10 cellular contexts compared by ENCODE assay signal in genomic region chr9:118961857-118962256, GRCh38.
DNase-seq lines count a peak whose midpoint lies in the region; ATAC-seq and TF ChIP-seq lines count a peak whose summit lies in the region.
"Had no signal": no experiment of that assay in that cellular context is flagged by ENCODE, and none has a peak within 500 bp of the region (broad histone marks: within the 10 kb centered on the region; RNA-seq: fewer than 3 reads in every experiment).

No MANE protein-coding gene starts in this region.

- no peaks in the 10 kb centered on the region for H3K9me3 Mint-ChIP-seq in neural progenitor cell
- peaks cover 5 to 8% of the 10 kb centered on the region in 2 donors for H3K9me3 Mint-ChIP-seq in effector memory CD8-positive, alpha-beta T cell

- no peaks in the 10 kb centered on the region for H4K20me1 ChIP-seq in neural progenitor cell (ENCODE audit: low read depth)

- H3K36me3 ChIP-seq in BJ (ENCODE audit: control insufficient read depth, insufficient read depth, low read length), result no peaks in the 10 kb centered on the region
- no peaks in the 10 kb centered on the region for H3K36me3 ChIP-seq in neural progenitor cell
- H3K36me3 ChIP-seq: prostate gland had no signal

- no peak for ATAC-seq in effector memory CD8-positive, alpha-beta T cell (replicated peaks)
- ATAC-seq: body of pancreas had no signal

- TF ChIP-seq CTCF in BJ (IDR thresholded peaks at IDR 0.05; ENCODE audit: insufficient read depth, low read depth, low read length) (no peak), neural progenitor cell (IDR thresholded peaks at IDR 0.05) (no peak)

- H3K9ac ChIP-seq in neural progenitor cell, result no peak overlapping the region

- H3F3A ChIP-seq in neural progenitor cell (ENCODE audit: low read depth), result no peaks in the 10 kb centered on the region

- no peak overlapping the region for H3K4me2 ChIP-seq in neural progenitor cell

- H3K4me1 Mint-ChIP-seq in neural progenitor cell, result peaks cover 27% of the 10 kb centered on the region
- H3K4me1 Mint-ChIP-seq in effector memory CD8-positive, alpha-beta T cell (ENCODE audit: low read depth in 2 of 2), result no peaks in the 10 kb centered on the region

- no peaks in the 10 kb centered on the region for H3K79me2 ChIP-seq in neural progenitor cell (ENCODE audit: low read depth)

- H3K4me3 ChIP-seq in BJ (ENCODE audit: low read depth, low read length) (no peak overlapping the region), neural progenitor cell (no peak overlapping the region)
- H3K4me3 ChIP-seq: body of pancreas, prostate gland had no signal

- no peak overlapping the region for H3K4me3 Mint-ChIP-seq in neural progenitor cell
- H3K4me3 Mint-ChIP-seq in effector memory CD8-positive, alpha-beta T cell, result no peak overlapping the region

- POLR2A ChIA-PET in BJ (lab: Charles Lee), result no interaction called here

- no peaks in the 10 kb centered on the region for H3K27me3 Mint-ChIP-seq in neural progenitor cell (ENCODE audit: insufficient read depth, low read depth)
- H3K27me3 Mint-ChIP-seq in effector memory CD8-positive, alpha-beta T cell, result no peaks in the 10 kb centered on the region

- H3K27ac Mint-ChIP-seq in neural progenitor cell, result peak overlapping the region; percentile 28
- no peak overlapping the region for H3K27ac Mint-ChIP-seq in effector memory CD8-positive, alpha-beta T cell

- H3K9me3 ChIP-seq in neural progenitor cell (ENCODE audit: low read depth), result no peaks in the 10 kb centered on the region
- H3K9me3 ChIP-seq: body of pancreas, prostate gland had no signal

- no peaks in the 10 kb centered on the region for H3K36me3 Mint-ChIP-seq in neural progenitor cell
- no peaks in the 10 kb centered on the region for H3K36me3 Mint-ChIP-seq in effector memory CD8-positive, alpha-beta T cell (ENCODE audit: insufficient read depth)

- no peak overlapping the region for H2AFZ ChIP-seq in neural progenitor cell (replicated peaks)

- DNase-seq in BJ (ENCODE audit: low read depth) (peak; percentile 45), M059J (ENCODE audit: low read depth) (peak; percentile 94), fibroblast of peridontal ligament (ENCODE audit: extremely low read depth) (peak; percentile 64), neural progenitor cell (ENCODE audit: low spot score) (peak; percentile 24), DMS79 treated with DMSO at 0.1 percent for 48 hours (lab: John Stamatoyannopoulos, UW) (no peak), NK-92 (lab: John Stamatoyannopoulos, UW; ENCODE audit: unreplicated experiment) (no peak), occipital lobe (lab: John Stamatoyannopoulos, UW) (no peak)
- DNase-seq in effector memory CD8-positive, alpha-beta T cell, result no peak

- H3K27ac ChIP-seq in neural progenitor cell, result no peak overlapping the region
- H3K27ac ChIP-seq: body of pancreas, prostate gland had no signal

- H3K4me1 ChIP-seq in neural progenitor cell, result no peaks in the 10 kb centered on the region
- H3K4me1 ChIP-seq: body of pancreas, prostate gland had no signal

- CTCF ChIA-PET in BJ (lab: Yijun Ruan, JAX), result no interaction called here

- H3K27me3 ChIP-seq in BJ (ENCODE audit: control insufficient read depth, insufficient read depth, low read length) (no peaks in the 10 kb centered on the region), neural progenitor cell (no peaks in the 10 kb centered on the region)
- H3K27me3 ChIP-seq: body of pancreas had no signal

Comparison
In these comparisons a context has a peak if more than half of its experiments do, and no peak if none do; other contexts are left out.
1. DNase-seq: peak in BJ (single experiment), M059J (single experiment), fibroblast of peridontal ligament (single experiment) and neural progenitor cell (single experiment); none in DMS79 treated with DMSO at 0.1 percent for 48 hours (single experiment), NK-92 (single experiment), effector memory CD8-positive, alpha-beta T cell (0 of 3) and occipital lobe (single experiment).